ENCODE assay signal across 1 cellular context in genomic region chr5:140549237-140550144, GRCh38.
TF ChIP-seq lines count a peak whose summit lies in the region.

No MANE protein-coding gene starts in this region.

TF ChIP-seq in endothelial cell of umbilical vein, 7 proteins besides CTCF, POLR2A, EP300 and RAD21:
- TF ChIP-seq EZH2 (IDR thresholded peaks at IDR 0.05; ENCODE audit: borderline replicate concordance, low read depth, low read length, severe bottlenecking): no peak
- no peak for TF ChIP-seq GATA2 (IDR thresholded peaks at IDR 0.05; ENCODE audit: insufficient read depth, insufficient read length, low read depth, low read length)
- no peak for TF ChIP-seq MYC (IDR thresholded peaks at IDR 0.05; ENCODE audit: low read depth, low read length)
- no peak for TF ChIP-seq POLR2AphosphoS5 (IDR thresholded peaks at IDR 0.05; ENCODE audit: insufficient read depth, low read depth, low read length)
- TF ChIP-seq MAX (IDR thresholded peaks at IDR 0.05; ENCODE audit: insufficient read depth, insufficient read length): no peak
- no peak for TF ChIP-seq JUN (IDR thresholded peaks at IDR 0.05; ENCODE audit: borderline replicate concordance, insufficient read depth, insufficient read length, low read depth)
- TF ChIP-seq FOS (IDR thresholded peaks at IDR 0.05; ENCODE audit: borderline replicate concordance, insufficient read depth, low read length): no peak
